ENCODE assay signal across 14 cellular contexts in the genomic region with DNA sequence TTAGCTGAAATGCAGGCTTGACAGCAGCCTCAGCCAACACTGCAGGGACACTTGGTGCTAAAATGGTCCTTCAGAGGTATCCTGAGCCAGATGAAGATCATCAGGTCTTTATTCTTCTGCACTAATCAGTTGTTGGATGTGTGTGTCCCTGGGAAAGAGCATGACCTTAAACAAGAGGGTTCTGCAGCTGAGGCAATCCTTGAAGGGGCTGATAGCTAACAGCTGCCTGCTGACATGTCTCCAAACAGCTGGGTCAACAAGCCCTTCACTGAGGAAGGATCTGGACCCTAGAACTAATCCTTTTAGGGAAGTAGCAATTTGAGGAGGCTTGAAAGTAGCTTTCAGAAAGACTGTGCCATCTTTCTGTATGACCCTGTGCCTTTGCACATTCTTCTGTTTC.
"Had no signal": no experiment of that assay in that cellular context is flagged by ENCODE, and none has a peak within 500 bp of the region (broad histone marks: within the 10 kb centered on the region; RNA-seq: fewer than 3 reads in every experiment).

No MANE protein-coding gene starts in this region.

- DNase-seq: activated CD4-positive, alpha-beta T cell treated with anti-CD3 and anti-CD28 coated beads, Interleukin-2, amount 10 ng/mL, durations not matched to agents 7 days and 5 days; activated CD4-positive, CD25-positive, alpha-beta regulatory T cell; activated CD8-positive, alpha-beta memory T cell treated with anti-CD3 and anti-CD28 coated beads for 24 hours; activated naive CD4-positive, alpha-beta T cell treated with anti-CD3 and anti-CD28 coated beads, Interleukin-2, amount 10 ng/mL, durations not matched to agents 7 days and 5 days; cerebellar nuclear complex; dermis blood vessel endothelial cell; glutamatergic neuron; left colon; psoas muscle; stimulated activated CD4-positive, alpha-beta T cell treated with anti-CD3 and anti-CD28 coated beads, Interleukin-15, amount 100 ng/mL, for 24 hours; stimulated activated CD4-positive, alpha-beta T cell treated with anti-CD3 and anti-CD28 coated beads, Interleukin-4, amount 100 ng/mL, for 4 hours; stomach had no signal

- H3K4me3 ChIP-seq: psoas muscle, stomach, vagina had no signal

- H3K36me3 ChIP-seq: stomach, vagina had no signal

- FAIRE-seq: TTC549 had no signal

- H3K4me1 ChIP-seq: stomach had no signal

- H3K27me3 ChIP-seq: stomach, vagina had no signal

- ATAC-seq: left colon, psoas muscle had no signal

- H3K27ac ChIP-seq: psoas muscle, stomach, vagina had no signal

- H3K9me3 ChIP-seq: psoas muscle, stomach, vagina had no signal
